1 cellular context compared by ENCODE assay signal in the genomic region with DNA sequence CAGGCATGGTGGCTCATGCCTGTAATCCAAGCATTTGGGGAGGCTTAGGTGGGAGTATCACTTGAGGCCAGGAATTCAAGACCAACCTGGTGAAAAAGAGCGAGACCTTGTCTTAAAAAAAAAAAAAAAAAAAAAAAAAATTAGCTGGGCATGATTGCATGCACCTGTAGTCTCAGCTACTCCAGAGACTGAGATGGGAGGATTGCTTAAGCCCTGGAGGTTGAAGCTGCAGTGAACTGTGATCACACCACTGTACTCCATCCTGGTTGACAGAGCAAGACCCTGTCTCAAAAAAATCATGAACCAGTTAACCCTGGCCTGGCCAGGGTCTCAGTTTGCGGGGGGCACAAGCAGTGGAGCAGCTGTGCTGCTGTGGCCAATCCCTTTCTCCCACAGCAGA.
TF ChIP-seq lines count a peak whose summit lies in the region.

No MANE protein-coding gene starts in this region.

TF ChIP-seq in HepG2, 621 proteins besides CTCF, POLR2A, EP300 and RAD21:
- no peak for TF ChIP-seq ISX (CRISPR knock-in tag; conservative IDR thresholded peaks at IDR 0.05)
- TF ChIP-seq ZNF660 (CRISPR knock-in tag; IDR thresholded peaks at IDR 0.05; ENCODE audit: borderline replicate concordance, low read depth) = no peak
- TF ChIP-seq ZNF652 (CRISPR knock-in tag; IDR thresholded peaks at IDR 0.05; ENCODE audit: borderline replicate concordance, low read depth) = peak; percentile 66
- TF ChIP-seq KLF13 (CRISPR knock-in tag; IDR thresholded peaks at IDR 0.05) = no peak
- no peak for TF ChIP-seq SAFB2 (CRISPR knock-in tag; IDR thresholded peaks at IDR 0.05; ENCODE audit: borderline replicate concordance, low read depth)
- peak; percentile 47 for TF ChIP-seq CEBPG (CRISPR knock-in tag; IDR thresholded peaks at IDR 0.05)
- no peak for TF ChIP-seq ZMAT3 (CRISPR knock-in tag; conservative IDR thresholded peaks at IDR 0.05)
- TF ChIP-seq SYNCRIP (IDR thresholded peaks at IDR 0.05; ENCODE audit: insufficient read depth, low read depth, low read length) = no peak
- no peak for TF ChIP-seq ZBTB1 (CRISPR knock-in tag; IDR thresholded peaks at IDR 0.05; ENCODE audit: borderline replicate concordance)
- no peak for TF ChIP-seq KLF9 (CRISPR knock-in tag; IDR thresholded peaks at IDR 0.05; ENCODE audit: low read depth)
- TF ChIP-seq ZBTB49 (CRISPR knock-in tag; IDR thresholded peaks at IDR 0.05; ENCODE audit: borderline replicate concordance) = no peak
- no peak for TF ChIP-seq AHDC1 (CRISPR knock-in tag; IDR thresholded peaks at IDR 0.05; ENCODE audit: borderline replicate concordance)
- TF ChIP-seq ZNF460 (CRISPR knock-in tag; IDR thresholded peaks at IDR 0.05; ENCODE audit: borderline replicate concordance) = no peak
- TF ChIP-seq KAT2B (IDR thresholded peaks at IDR 0.05; ENCODE audit: borderline replicate concordance, low read depth, low read length) = no peak
- TF ChIP-seq ASH2L (IDR thresholded peaks at IDR 0.05; ENCODE audit: insufficient read length, low read depth, low read length) = no peak
- TF ChIP-seq, protein P1, sequence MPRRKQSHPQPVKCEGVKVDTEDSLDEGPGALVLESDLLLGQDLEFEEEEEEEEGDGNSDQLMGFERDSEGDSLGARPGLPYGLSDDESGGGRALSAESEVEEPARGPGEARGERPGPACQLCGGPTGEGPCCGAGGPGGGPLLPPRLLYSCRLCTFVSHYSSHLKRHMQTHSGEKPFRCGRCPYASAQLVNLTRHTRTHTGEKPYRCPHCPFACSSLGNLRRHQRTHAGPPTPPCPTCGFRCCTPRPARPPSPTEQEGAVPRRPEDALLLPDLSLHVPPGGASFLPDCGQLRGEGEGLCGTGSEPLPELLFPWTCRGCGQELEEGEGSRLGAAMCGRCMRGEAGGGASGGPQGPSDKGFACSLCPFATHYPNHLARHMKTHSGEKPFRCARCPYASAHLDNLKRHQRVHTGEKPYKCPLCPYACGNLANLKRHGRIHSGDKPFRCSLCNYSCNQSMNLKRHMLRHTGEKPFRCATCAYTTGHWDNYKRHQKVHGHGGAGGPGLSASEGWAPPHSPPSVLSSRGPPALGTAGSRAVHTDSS (CRISPR knock-in tag; conservative IDR thresholded peaks at IDR 0.05) = no peak
- TF ChIP-seq, protein P2, sequence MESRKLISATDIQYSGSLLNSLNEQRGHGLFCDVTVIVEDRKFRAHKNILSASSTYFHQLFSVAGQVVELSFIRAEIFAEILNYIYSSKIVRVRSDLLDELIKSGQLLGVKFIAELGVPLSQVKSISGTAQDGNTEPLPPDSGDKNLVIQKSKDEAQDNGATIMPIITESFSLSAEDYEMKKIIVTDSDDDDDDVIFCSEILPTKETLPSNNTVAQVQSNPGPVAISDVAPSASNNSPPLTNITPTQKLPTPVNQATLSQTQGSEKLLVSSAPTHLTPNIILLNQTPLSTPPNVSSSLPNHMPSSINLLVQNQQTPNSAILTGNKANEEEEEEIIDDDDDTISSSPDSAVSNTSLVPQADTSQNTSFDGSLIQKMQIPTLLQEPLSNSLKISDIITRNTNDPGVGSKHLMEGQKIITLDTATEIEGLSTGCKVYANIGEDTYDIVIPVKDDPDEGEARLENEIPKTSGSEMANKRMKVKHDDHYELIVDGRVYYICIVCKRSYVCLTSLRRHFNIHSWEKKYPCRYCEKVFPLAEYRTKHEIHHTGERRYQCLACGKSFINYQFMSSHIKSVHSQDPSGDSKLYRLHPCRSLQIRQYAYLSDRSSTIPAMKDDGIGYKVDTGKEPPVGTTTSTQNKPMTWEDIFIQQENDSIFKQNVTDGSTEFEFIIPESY (CRISPR knock-in tag; IDR thresholded peaks at IDR 0.05) = no peak
- 0 out of 2 replicates have a peak, but pooled peaks have one; percentile 22 for TF ChIP-seq ZNF292 (CRISPR knock-in tag; IDR thresholded peaks at IDR 0.05; ENCODE audit: borderline replicate concordance, low read depth)
- TF ChIP-seq AGO1 (IDR thresholded peaks at IDR 0.05; ENCODE audit: low read depth, low read length, poor library complexity, severe bottlenecking) = no peak
- peak; percentile 43; the same call in 1 of the 2 replicates for TF ChIP-seq CEBPB (IDR thresholded peaks at IDR 0.05; ENCODE audit: borderline replicate concordance, low read depth, low read length)
- TF ChIP-seq ZBTB7A (CRISPR knock-in tag; IDR thresholded peaks at IDR 0.05) = no peak
- no peak for TF ChIP-seq PHB2 (IDR thresholded peaks at IDR 0.05; ENCODE audit: partially characterized antibody)
- no peak for TF ChIP-seq HES4 (CRISPR knock-in tag; IDR thresholded peaks at IDR 0.05; ENCODE audit: borderline replicate concordance)
- TF ChIP-seq ATF7-NPFF (CRISPR knock-in tag; IDR thresholded peaks at IDR 0.05; ENCODE audit: low read depth) = no peak
- TF ChIP-seq, protein P3, sequence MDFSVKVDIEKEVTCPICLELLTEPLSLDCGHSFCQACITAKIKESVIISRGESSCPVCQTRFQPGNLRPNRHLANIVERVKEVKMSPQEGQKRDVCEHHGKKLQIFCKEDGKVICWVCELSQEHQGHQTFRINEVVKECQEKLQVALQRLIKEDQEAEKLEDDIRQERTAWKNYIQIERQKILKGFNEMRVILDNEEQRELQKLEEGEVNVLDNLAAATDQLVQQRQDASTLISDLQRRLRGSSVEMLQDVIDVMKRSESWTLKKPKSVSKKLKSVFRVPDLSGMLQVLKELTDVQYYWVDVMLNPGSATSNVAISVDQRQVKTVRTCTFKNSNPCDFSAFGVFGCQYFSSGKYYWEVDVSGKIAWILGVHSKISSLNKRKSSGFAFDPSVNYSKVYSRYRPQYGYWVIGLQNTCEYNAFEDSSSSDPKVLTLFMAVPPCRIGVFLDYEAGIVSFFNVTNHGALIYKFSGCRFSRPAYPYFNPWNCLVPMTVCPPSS (IDR thresholded peaks at IDR 0.05) = no peak
- peak; percentile 43; the same call in 1 of the 2 replicates for TF ChIP-seq ZNF362 (CRISPR knock-in tag; IDR thresholded peaks at IDR 0.05; ENCODE audit: borderline replicate concordance)
- TF ChIP-seq MEIS1 (CRISPR knock-in tag; IDR thresholded peaks at IDR 0.05; ENCODE audit: borderline replicate concordance) = no peak
- TF ChIP-seq, protein P4, sequence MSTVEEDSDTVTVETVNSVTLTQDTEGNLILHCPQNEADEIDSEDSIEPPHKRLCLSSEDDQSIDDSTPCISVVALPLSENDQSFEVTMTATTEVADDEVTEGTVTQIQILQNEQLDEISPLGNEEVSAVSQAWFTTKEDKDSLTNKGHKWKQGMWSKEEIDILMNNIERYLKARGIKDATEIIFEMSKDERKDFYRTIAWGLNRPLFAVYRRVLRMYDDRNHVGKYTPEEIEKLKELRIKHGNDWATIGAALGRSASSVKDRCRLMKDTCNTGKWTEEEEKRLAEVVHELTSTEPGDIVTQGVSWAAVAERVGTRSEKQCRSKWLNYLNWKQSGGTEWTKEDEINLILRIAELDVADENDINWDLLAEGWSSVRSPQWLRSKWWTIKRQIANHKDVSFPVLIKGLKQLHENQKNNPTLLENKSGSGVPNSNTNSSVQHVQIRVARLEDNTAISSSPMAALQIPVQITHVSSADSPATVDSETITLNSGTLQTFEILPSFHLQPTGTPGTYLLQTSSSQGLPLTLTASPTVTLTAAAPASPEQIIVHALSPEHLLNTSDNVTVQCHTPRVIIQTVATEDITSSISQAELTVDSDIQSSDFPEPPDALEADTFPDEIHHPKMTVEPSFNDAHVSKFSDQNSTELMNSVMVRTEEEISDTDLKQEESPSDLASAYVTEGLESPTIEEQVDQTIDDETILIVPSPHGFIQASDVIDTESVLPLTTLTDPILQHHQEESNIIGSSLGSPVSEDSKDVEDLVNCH (CRISPR knock-in tag; IDR thresholded peaks at IDR 0.05) = no peak
- no peak for TF ChIP-seq ZNF326 (CRISPR knock-in tag; IDR thresholded peaks at IDR 0.05; ENCODE audit: borderline replicate concordance)
- no peak for TF ChIP-seq ARNTL (CRISPR knock-in tag; IDR thresholded peaks at IDR 0.05)
- TF ChIP-seq ATRX (CRISPR knock-in tag; IDR thresholded peaks at IDR 0.05; ENCODE audit: borderline replicate concordance) = no peak
- TF ChIP-seq MLXIP (CRISPR knock-in tag; IDR thresholded peaks at IDR 0.05; ENCODE audit: borderline replicate concordance) = no peak
- no peak for TF ChIP-seq HNRNPLL (IDR thresholded peaks at IDR 0.05; ENCODE audit: low read depth, low read length, poor library complexity, severe bottlenecking)
- no peak for TF ChIP-seq IKZF5 (CRISPR knock-in tag; IDR thresholded peaks at IDR 0.05)
- TF ChIP-seq HNF4A (CRISPR knock-in tag; IDR thresholded peaks at IDR 0.05) = no peak
TF ChIP-seq in HepG2: peak in this region for 5.
